ENCODE assay signal across 26 cellular contexts in the genomic region with DNA sequence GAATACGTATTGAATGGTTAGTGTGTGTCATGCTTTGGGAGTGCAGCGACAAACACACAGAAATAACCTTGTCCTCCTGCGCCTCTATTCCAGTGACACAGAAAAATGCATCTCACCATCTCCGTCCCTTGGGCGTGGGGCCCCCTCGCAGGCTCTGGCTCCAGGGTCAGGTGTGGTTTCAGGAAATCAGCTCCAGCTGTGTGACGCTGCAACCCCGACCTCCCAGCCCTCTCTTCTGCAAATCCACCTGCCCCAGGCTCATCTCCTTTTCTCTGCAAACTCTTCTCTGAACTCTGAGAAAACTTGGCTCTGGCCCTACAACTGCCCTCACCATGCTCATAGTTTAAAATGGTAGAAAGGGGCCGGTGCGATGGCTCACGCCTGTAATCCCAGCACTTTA. TPM values are rescaled to one million over a fixed set of nuclear protein-coding genes. Genes with fewer than 3 reads are reported as not detected.
DNase-seq lines count a peak whose midpoint lies in the region; ATAC-seq, FAIRE-seq and TF ChIP-seq lines count a peak whose summit lies in the region.
"Had no signal": no experiment of that assay in that cellular context is flagged by ENCODE, and none has a peak within 500 bp of the region (broad histone marks: within the 10 kb centered on the region; RNA-seq: fewer than 3 reads in every experiment).

No MANE protein-coding gene starts in this region.

- H3K9me3 Mint-ChIP-seq in osteocyte (ENCODE audit: unreplicated experiment) = peaks cover 34% of the 10 kb centered on the region
- H3K9me3 Mint-ChIP-seq in nephron progenitor cell = no peaks in the 10 kb centered on the region

- H3K27me3 Mint-ChIP-seq in osteocyte (ENCODE audit: unreplicated experiment) (no peaks in the 10 kb centered on the region), nephron progenitor cell (ENCODE audit: low read depth, poor library complexity) (peaks cover 20% of the 10 kb centered on the region)

- H3K36me3 Mint-ChIP-seq in osteocyte (ENCODE audit: unreplicated experiment) (no peaks in the 10 kb centered on the region), nephron progenitor cell (ENCODE audit: low read depth) (no peaks in the 10 kb centered on the region)
- H3K36me3 Mint-ChIP-seq: CD14-positive monocyte; CD8-positive, alpha-beta memory T cell had no signal

- H3K27ac Mint-ChIP-seq in osteocyte (ENCODE audit: unreplicated experiment) (no peak overlapping the region), nephron progenitor cell (no peak overlapping the region)
- H3K27ac Mint-ChIP-seq: CD4-positive, alpha-beta T cell; CD8-positive, alpha-beta memory T cell had no signal

- peak overlapping the region; percentile 17; the same call in 1 of the 2 replicates for H3K4me3 ChIP-seq in Karpas-422 (ENCODE audit: low read length)
- H3K4me3 ChIP-seq: BLaER1 treated with 17β-estradiol and CSF1 and Interleukin-3, amounts not matched to agents 10 nM and 100 nM; GM12878; GM23248 had no signal

- peak overlapping the region; percentile 99 for H3K27ac ChIP-seq in Karpas-422 (ENCODE audit: low read length)
- H3K27ac ChIP-seq: 22Rv1; BLaER1 treated with 17β-estradiol and CSF1 and Interleukin-3, amounts not matched to agents 10 nM and 100 nM; GM23248 had no signal

- H3K9me2 ChIP-seq in Karpas-422 (replicated peaks; ENCODE audit: insufficient read depth, low read length) = no peaks in the 10 kb centered on the region

- ATAC-seq in left lobe of liver (no peak), HG03565 (IDR thresholded peaks at IDR 0.05; ENCODE audit: unreplicated experiment) (no peak)
- ATAC-seq: GM12878 had no signal

- peaks cover 69% of the 10 kb centered on the region for H3K4me1 ChIP-seq in Karpas-422 (ENCODE audit: low read length)
- H3K4me1 ChIP-seq: BE2C; BLaER1 treated with 17β-estradiol and CSF1 and Interleukin-3, amounts not matched to agents 10 nM and 100 nM had no signal

- no peaks in the 10 kb centered on the region for H3K4me1 Mint-ChIP-seq in osteocyte (ENCODE audit: unreplicated experiment)
- H3K4me1 Mint-ChIP-seq in nephron progenitor cell = no peaks in the 10 kb centered on the region
- H3K4me1 Mint-ChIP-seq: CD14-positive monocyte; CD8-positive, alpha-beta memory T cell had no signal

- no peaks in the 10 kb centered on the region for H3K9me3 ChIP-seq in Karpas-422 (ENCODE audit: low read length)
- H3K9me3 ChIP-seq: BE2C had no signal

- no peaks in the 10 kb centered on the region for H3K27me3 ChIP-seq in Karpas-422 (ENCODE audit: low read length)
- H3K27me3 ChIP-seq: BE2C; BLaER1 treated with 17β-estradiol and CSF1 and Interleukin-3, amounts not matched to agents 10 nM and 100 nM had no signal

- DNase-seq in Karpas-422 (peak; percentile 69), left lobe of liver (ENCODE audit: low spot score) (peak; percentile 5), osteocyte (ENCODE audit: extremely low spot score, unreplicated experiment) (peak; percentile 75), urothelium cell line (ENCODE audit: low spot score) (no peak), nephron progenitor cell (no peak), NOMO-1 (lab: John Stamatoyannopoulos, UW; ENCODE audit: unreplicated experiment in 2 of 2) (no peak)
- DNase-seq: AML-193; BE2C; CD4-positive, alpha-beta T cell; CD8-positive, alpha-beta memory T cell; DMS 273 treated with DMSO at 0.1 percent for 48 hours; DMS79; EL; GDM1; GM23248; H7; HCEC 1CT had no signal

- H3K36me3 ChIP-seq in Karpas-422 (ENCODE audit: insufficient read depth, low read length) = peaks cover 6% of the 10 kb centered on the region; the same call in 1 of the 2 replicates
- H3K36me3 ChIP-seq: BE2C; BLaER1 treated with 17β-estradiol and CSF1 and Interleukin-3, amounts not matched to agents 10 nM and 100 nM had no signal

- H3K9ac ChIP-seq in Karpas-422 (ENCODE audit: low read length) = peak overlapping the region; percentile 71
- H3K9ac ChIP-seq: BLaER1 treated with 17β-estradiol and CSF1 and Interleukin-3, amounts not matched to agents 10 nM and 100 nM; GM23248 had no signal

- peak; percentile 69 for FAIRE-seq in urothelium cell line (lab: Jason Lieb, UNC)
- FAIRE-seq: A204.1, D721Med, GM12878, GM19239, H1 had no signal

- no peaks in the 10 kb centered on the region for H4K20me1 ChIP-seq in Karpas-422 (ENCODE audit: insufficient read depth, low read depth, low read length)
- H4K20me1 ChIP-seq: BLaER1 treated with 17β-estradiol and CSF1 and Interleukin-3, amounts not matched to agents 10 nM and 100 nM had no signal

- peak overlapping the region; percentile 73 for H3K4me2 ChIP-seq in Karpas-422 (ENCODE audit: low read depth, low read length, poor library complexity, severe bottlenecking)
- H3K4me2 ChIP-seq: BLaER1 treated with 17β-estradiol and CSF1 and Interleukin-3, amounts not matched to agents 10 nM and 100 nM had no signal

- no peak overlapping the region for H3K4me3 Mint-ChIP-seq in osteocyte (ENCODE audit: unreplicated experiment)
- H3K4me3 Mint-ChIP-seq in nephron progenitor cell = no peak overlapping the region
- H3K4me3 Mint-ChIP-seq: CD14-positive monocyte; CD4-positive, alpha-beta T cell; CD8-positive, alpha-beta memory T cell had no signal

- H2AFZ ChIP-seq in Karpas-422 (ENCODE audit: low read length) = peak overlapping the region; percentile 60; the same call in 1 of the 2 replicates
- H2AFZ ChIP-seq: GM23248 had no signal

- TF ChIP-seq CTCF in osteocyte (IDR thresholded peaks at IDR 0.05) (no peak), nephron progenitor cell (IDR thresholded peaks at IDR 0.05) (no peak)

- H3K79me2 ChIP-seq in Karpas-422 (ENCODE audit: low read length) = no peaks in the 10 kb centered on the region

RNA-seq across cellular contexts. Expression of a gene that starts 51.3 kb away (rescaled TPM):
- 7.0 and 11.6 TPM in 2 replicates for total RNA-seq in Karpas-422 (2014; rRNA removed; shearing (Covaris generic); ENCODE audit: low replicate concordance)
- total RNA-seq in left lobe of liver (not detected), osteocyte (not detected in 2 replicates)
- total RNA-seq: CD4-positive, alpha-beta T cell; CD8-positive, alpha-beta memory T cell; GM12878 had no signal

Comparison
In these comparisons a context has a peak if more than half of its experiments do, and no peak if none do; other contexts are left out.
1. DNase-seq: peak in Karpas-422 (single experiment), left lobe of liver (single experiment) and osteocyte (single experiment); none in urothelium cell line (single experiment), nephron progenitor cell (single experiment) and NOMO-1 (0 of 2).